ENCODE assay signal across 10 cellular contexts in the genomic region with DNA sequence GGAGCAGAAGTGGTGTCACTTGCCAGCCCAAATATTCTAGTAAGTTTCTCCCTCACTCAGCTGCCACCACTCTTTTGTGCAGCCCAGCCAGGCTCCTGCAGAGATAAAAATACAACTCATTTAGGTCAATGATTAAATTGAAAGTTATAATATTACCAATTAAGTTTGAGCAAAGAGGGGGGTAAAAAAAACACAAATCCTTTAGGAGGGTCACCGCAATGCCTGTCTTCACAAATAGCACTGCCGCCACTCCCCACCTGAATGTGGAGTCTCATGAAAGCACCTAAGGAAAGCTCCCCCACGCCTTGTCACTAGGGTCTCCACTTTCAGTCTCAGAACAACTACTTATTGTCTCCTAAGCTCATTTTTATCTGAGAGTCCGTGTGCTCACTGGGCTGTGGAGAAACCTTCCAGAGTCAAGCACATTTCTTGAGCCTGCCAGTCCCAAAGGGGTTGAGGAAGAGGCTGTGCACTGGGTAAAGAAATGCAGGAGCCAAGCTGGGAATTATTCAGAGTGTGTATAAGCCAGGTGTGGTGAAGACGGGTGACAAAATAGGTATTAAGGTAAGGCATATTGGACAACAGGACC.
A peak's percentile ranks its signal among the peaks of the same experiment; 100 is the strongest.
DNase-seq lines count a peak whose midpoint lies in the region; ATAC-seq, FAIRE-seq and TF ChIP-seq lines count a peak whose summit lies in the region.
"Had no signal": no experiment of that assay in that cellular context is flagged by ENCODE, and none has a peak within 500 bp of the region (broad histone marks: within the 10 kb centered on the region; RNA-seq: fewer than 3 reads in every experiment).

No MANE protein-coding gene starts in this region.

- H3K36me3 Mint-ChIP-seq in activated CD8-positive, alpha-beta T cell treated with anti-CD3 and anti-CD28 coated beads for 36 hours (ENCODE audit: low read depth), result no peaks in the 10 kb centered on the region

- FAIRE-seq in RCC 7860 (lab: Jason Lieb, UNC), result peak; percentile 70

- intact Hi-C loops in activated CD8-positive, alpha-beta T cell treated with anti-CD3 and anti-CD28 coated beads for 36 hours (cut with micrococcal nuclease), result no loop called here

- POLR2A ChIA-PET in activated CD8-positive, alpha-beta T cell treated with anti-CD3 and anti-CD28 coated beads for 36 hours (lab: Charles Lee), result no interaction called here

- no peak overlapping the region for H3K4me3 ChIP-seq in HAP-1
- H3K4me3 ChIP-seq: transverse colon had no signal

- CTCF ChIA-PET in activated CD8-positive, alpha-beta T cell treated with anti-CD3 and anti-CD28 coated beads for 36 hours (lab: Charles Lee), result no interaction called here

- no peaks in the 10 kb centered on the region for H3K27me3 Mint-ChIP-seq in activated CD8-positive, alpha-beta T cell treated with anti-CD3 and anti-CD28 coated beads for 36 hours

- H3K27me3 ChIP-seq in HAP-1 (ENCODE audit: low read depth), result no peaks in the 10 kb centered on the region
- H3K27me3 ChIP-seq: transverse colon had no signal

- in situ Hi-C loops in Caki2 (cut with HindIII; ENCODE audit: low pct_unique_long_range_greater_than_20kb, low sequenced_read_pairs) (no loop called here), HAP-1 (cut with MboI; ENCODE audit: low sequenced_read_pairs) (no loop called here)

- no peak overlapping the region for H3K27ac Mint-ChIP-seq in activated CD8-positive, alpha-beta T cell treated with anti-CD3 and anti-CD28 coated beads for 36 hours
- H3K27ac Mint-ChIP-seq: activated naive CD4-positive, alpha-beta T cell treated with anti-CD3 and anti-CD28 coated beads for 36 hours had no signal

- no peaks in the 10 kb centered on the region for H3K9me3 Mint-ChIP-seq in activated CD8-positive, alpha-beta T cell treated with anti-CD3 and anti-CD28 coated beads for 36 hours
- H3K9me3 Mint-ChIP-seq: activated naive CD4-positive, alpha-beta T cell treated with anti-CD3 and anti-CD28 coated beads for 36 hours had no signal

- no peaks in the 10 kb centered on the region for H3K9me3 ChIP-seq in HAP-1
- H3K9me3 ChIP-seq: transverse colon had no signal

- peak; percentile 35 for ATAC-seq in GM19463 (IDR thresholded peaks at IDR 0.05; ENCODE audit: unreplicated experiment)
- peak; percentile 19 for ATAC-seq in HG02981 (IDR thresholded peaks at IDR 0.05; ENCODE audit: unreplicated experiment)
- ATAC-seq in activated CD8-positive, alpha-beta T cell treated with anti-CD3 and anti-CD28 coated beads for 36 hours, result no peak

- H3K4me3 Mint-ChIP-seq in activated CD8-positive, alpha-beta T cell treated with anti-CD3 and anti-CD28 coated beads for 36 hours, result no peak overlapping the region
- H3K4me3 Mint-ChIP-seq: activated naive CD4-positive, alpha-beta T cell treated with anti-CD3 and anti-CD28 coated beads for 36 hours had no signal

- no peaks in the 10 kb centered on the region for H3K4me1 Mint-ChIP-seq in activated CD8-positive, alpha-beta T cell treated with anti-CD3 and anti-CD28 coated beads for 36 hours (ENCODE audit: low read depth)

- no peak overlapping the region for H3K27ac ChIP-seq in substantia nigra (ENCODE audit: low read depth, low read length, poor library complexity, severe bottlenecking)
- H3K27ac ChIP-seq: transverse colon had no signal

- H3K4me1 ChIP-seq in HAP-1, result peaks cover 10% of the 10 kb centered on the region

- no peak for TF ChIP-seq CTCF in activated CD8-positive, alpha-beta T cell treated with anti-CD3 and anti-CD28 coated beads for 36 hours (IDR thresholded peaks at IDR 0.05)

- DNase-seq in Caki2 (ENCODE audit: low read depth), result peak; percentile 71
- DNase-seq in RCC 7860 (ENCODE audit: low spot score), result peak; percentile 26
- DNase-seq in substantia nigra (lab: John Stamatoyannopoulos, UW), result no peak
- DNase-seq in activated CD8-positive, alpha-beta T cell treated with anti-CD3 and anti-CD28 coated beads for 36 hours, result no peak
- no peak for DNase-seq in NCI-H748 (lab: John Stamatoyannopoulos, UW; ENCODE audit: unreplicated experiment)
- no peak for DNase-seq in HAP-1 (ENCODE audit: low spot score in 2 of 2)
- DNase-seq: activated naive CD4-positive, alpha-beta T cell treated with anti-CD3 and anti-CD28 coated beads for 36 hours; transverse colon had no signal

- H3K36me3 ChIP-seq in HAP-1 (replicated peaks), result no peaks in the 10 kb centered on the region
- H3K36me3 ChIP-seq: transverse colon had no signal

Comparison
In these comparisons a context has a peak if more than half of its experiments do, and no peak if none do; other contexts are left out.
1. DNase-seq: peak in Caki2 (single experiment) and RCC 7860 (single experiment); none in substantia nigra (0 of 49), activated CD8-positive, alpha-beta T cell treated with anti-CD3 and anti-CD28 coated beads for 36 hours (single experiment), NCI-H748 (single experiment) and HAP-1 (0 of 2).